Comparison of ENCODE assay signal across 39 cellular contexts in genomic region chr17:7146115-7146514, GRCh38. TPM values are rescaled to one million over a fixed set of nuclear protein-coding genes. Genes with fewer than 3 reads are reported as not detected.
DNase-seq lines count a peak whose midpoint lies in the region; ATAC-seq, FAIRE-seq and TF ChIP-seq lines count a peak whose summit lies in the region.
"Had no signal": no experiment of that assay in that cellular context is flagged by ENCODE, and none has a peak within 500 bp of the region (broad histone marks: within the 10 kb centered on the region; RNA-seq: fewer than 3 reads in every experiment).

No MANE protein-coding gene starts in this region.

- TF ChIP-seq POLR2A in body of pancreas (IDR thresholded peaks at IDR 0.05) (no peak), H54 (IDR thresholded peaks at IDR 0.05; ENCODE audit: low read depth, low read length) (no peak)

- WGBS in SK-N-SH (ENCODE audit: low lambda C conversion rate), result 25% methylated on average over 6 of the region's 6 CpGs
- 34 to 37% methylated on average over 6 of the region's 6 CpGs for WGBS in ectodermal cell, 2 experiments
- 47 to 56% methylated on average over 6 of the region's 6 CpGs for WGBS in body of pancreas, 2 donors

- no peaks in the 10 kb centered on the region for H4K20me1 ChIP-seq in SK-N-SH (ENCODE audit: insufficient read depth)

- FAIRE-seq in H54 (lab: Jason Lieb, UNC), result no peak
- FAIRE-seq: urothelium cell line had no signal

- TF ChIP-seq CTCF in SK-N-SH (IDR thresholded peaks at IDR 0.05), result no peak
- no peak for TF ChIP-seq CTCF in mesothelial cell of epicardium (IDR thresholded peaks at IDR 0.05; ENCODE audit: unreplicated experiment)
- no peak for TF ChIP-seq CTCF in type B pancreatic cell (conservative IDR thresholded peaks at IDR 0.05)
- no peak for TF ChIP-seq CTCF in body of pancreas (IDR thresholded peaks at IDR 0.05)

- no peak for TF ChIP-seq EP300 in SK-N-SH (IDR thresholded peaks at IDR 0.05; ENCODE audit: borderline replicate concordance in 1 of 2, low read depth in 1 of 2, low read length in 1 of 2)

- CTCF ChIA-PET in SK-N-SH (lab: Yijun Ruan, JAX), result interaction anchor here (0.6 to 17.9 kb wide), 5 partner anchors 10 to 150 kb away, joined by 3 to 502 read pairs (median 7); partner anchors contain the start of gene SLC16A11

- H3K27ac Mint-ChIP-seq in mesothelial cell of epicardium (peak overlapping the region; percentile 93), type B pancreatic cell (peak overlapping the region; percentile 67)
- H3K27ac Mint-ChIP-seq: activated naive CD8-positive, alpha-beta T cell treated with anti-CD3 and anti-CD28 coated beads for 36 hours; activated T-cell treated with anti-CD3 and anti-CD28 coated beads, Interleukin-2, amount 50 U/mL, for 24 hours had no signal

- intact Hi-C loops in body of pancreas (cut with DNase I), result loop anchor here (10.0 kb wide), 1 partner anchor 59 kb away; no protein-coding TSS in a partner anchor

- DNase-seq in SK-N-SH (no peak), mesothelial cell of epicardium (ENCODE audit: low spot score in 2 of 2, unreplicated experiment in 2 of 2) (no peak), type B pancreatic cell (ENCODE audit: extremely low spot score, unreplicated experiment) (no peak), body of pancreas (no peak), H54 (ENCODE audit: insufficient read length, low spot score) (no peak)
- DNase-seq: activated CD4-positive, CD25-positive, alpha-beta regulatory T cell; activated effector memory CD4-positive, alpha-beta T cell treated with anti-CD3 and anti-CD28 coated beads, Interleukin-2, amount 50 U/mL, for 16 hours; activated naive CD8-positive, alpha-beta T cell treated with anti-CD3 and anti-CD28 coated beads for 36 hours; activated T-cell treated with anti-CD3 and anti-CD28 coated beads, Interleukin-2, amount 50 U/mL, for 24 hours; anterior cingulate cortex; Caco-2; colonic mucosa; DMS79; foreskin melanocyte; GOT3; heart right ventricle; NCI-H1105; NCI-H187 treated with DMSO at 0.1 percent for 48 hours; NCI-H2171 treated with DMSO at 0.1 percent for 48 hours; NCI-H510A treated with DMSO at 0.1 percent for 48 hours; OCI-M1; stimulated activated CD4-positive, alpha-beta T cell treated with anti-CD3 and anti-CD28 coated beads, Interleukin-1b, Interleukin-23, amount 100 ng/mL, for 48 hours; stimulated activated naive CD8-positive, alpha-beta T cell treated with anti-CD3 and anti-CD28 coated beads, Interleukin-15, Interleukin-2, amounts not matched to agents 100 U/mL and 50 U/mL, for 24 hours; testis had no signal

- H3K27ac ChIP-seq in SK-N-SH (ENCODE audit: low read depth in 2 of 2, low read length in 1 of 2) (no peak overlapping the region), ectodermal cell (ENCODE audit: insufficient read depth, low read depth, low read length, poor library complexity, severe bottlenecking) (peak overlapping the region; percentile 36), body of pancreas (no peak overlapping the region)
- H3K27ac ChIP-seq: 22Rv1, C4-2B, colonic mucosa, esophagus muscularis mucosa, heart right ventricle, parathyroid adenoma, right atrium auricular region, testis had no signal

- POLR2A ChIA-PET in SK-N-SH (lab: Yijun Ruan, JAX), result no interaction called here

- no peak for TF ChIP-seq RAD21 in SK-N-SH (IDR thresholded peaks at IDR 0.05; ENCODE audit: low read length)

- H3K4me1 ChIP-seq in SK-N-SH (ENCODE audit: control insufficient read depth in 1 of 2, insufficient read depth in 2 of 2, low read depth in 1 of 2, low read length in 1 of 2), result no peaks in the 10 kb centered on the region
- H3K4me1 ChIP-seq in ectodermal cell (ENCODE audit: control insufficient read depth, insufficient read depth, low read length), result peaks cover 16% of the 10 kb centered on the region
- H3K4me1 ChIP-seq in body of pancreas, result peaks cover 4% of the 10 kb centered on the region
- H3K4me1 ChIP-seq: esophagus muscularis mucosa, heart right ventricle, right atrium auricular region, testis had no signal

- H3K4me2 ChIP-seq in SK-N-SH, result no peak overlapping the region
- H3K4me2 ChIP-seq: smooth muscle cell had no signal

- H3K27me3 Mint-ChIP-seq in mesothelial cell of epicardium (ENCODE audit: low read depth) (no peaks in the 10 kb centered on the region), type B pancreatic cell (peaks cover 6% of the 10 kb centered on the region)
- H3K27me3 Mint-ChIP-seq: activated T-cell treated with anti-CD3 and anti-CD28 coated beads, Interleukin-2, amount 50 U/mL, for 24 hours had no signal

- H3K9me3 ChIP-seq in SK-N-SH (no peaks in the 10 kb centered on the region), ectodermal cell (ENCODE audit: control insufficient read depth, low read length) (no peaks in the 10 kb centered on the region), body of pancreas (no peaks in the 10 kb centered on the region)
- H3K9me3 ChIP-seq: Caco-2, colonic mucosa, esophagus muscularis mucosa, heart right ventricle, right atrium auricular region, testis had no signal

- H3K4me1 Mint-ChIP-seq in mesothelial cell of epicardium (peaks cover 38% of the 10 kb centered on the region), type B pancreatic cell (ENCODE audit: unreplicated experiment) (peaks cover 28% of the 10 kb centered on the region)
- H3K4me1 Mint-ChIP-seq: activated naive CD8-positive, alpha-beta T cell treated with anti-CD3 and anti-CD28 coated beads for 36 hours; nephron had no signal

- H3K4me3 ChIP-seq in SK-N-SH (ENCODE audit: low read depth in 2 of 2, low read length in 1 of 2) (no peak overlapping the region), ectodermal cell (ENCODE audit: insufficient read depth, low read depth, low read length) (no peak overlapping the region), body of pancreas (no peak overlapping the region)
- H3K4me3 ChIP-seq: colonic mucosa, esophagus muscularis mucosa, heart right ventricle, lung, right atrium auricular region, smooth muscle cell, testis had no signal

- no peaks in the 10 kb centered on the region for H3K9me2 ChIP-seq in SK-N-SH

- H3K4me3 Mint-ChIP-seq in mesothelial cell of epicardium (no peak overlapping the region), type B pancreatic cell (no peak overlapping the region)
- H3K4me3 Mint-ChIP-seq: activated naive CD8-positive, alpha-beta T cell treated with anti-CD3 and anti-CD28 coated beads for 36 hours; activated T-cell treated with anti-CD3 and anti-CD28 coated beads, Interleukin-2, amount 50 U/mL, for 24 hours; nephron had no signal

- H3K36me3 Mint-ChIP-seq in mesothelial cell of epicardium (no peaks in the 10 kb centered on the region), type B pancreatic cell (no peaks in the 10 kb centered on the region)
- H3K36me3 Mint-ChIP-seq: activated naive CD8-positive, alpha-beta T cell treated with anti-CD3 and anti-CD28 coated beads for 36 hours had no signal

- no peaks in the 10 kb centered on the region for H3F3A ChIP-seq in SK-N-SH (replicated peaks; ENCODE audit: insufficient read depth)

- H3K27me3 ChIP-seq in SK-N-SH (ENCODE audit: insufficient read depth), result peaks cover 77% of the 10 kb centered on the region
- no peaks in the 10 kb centered on the region for H3K27me3 ChIP-seq in ectodermal cell (ENCODE audit: control insufficient read depth, insufficient read depth, low read length, poor library complexity, severe bottlenecking)
- H3K27me3 ChIP-seq in body of pancreas, result no peaks in the 10 kb centered on the region
- H3K27me3 ChIP-seq: colonic mucosa, right atrium auricular region, testis had no signal

- no peak overlapping the region for H2AFZ ChIP-seq in SK-N-SH (ENCODE audit: low read depth)
- H2AFZ ChIP-seq: parathyroid adenoma had no signal

- no peaks in the 10 kb centered on the region for H3K79me2 ChIP-seq in SK-N-SH (ENCODE audit: insufficient read depth)
- H3K79me2 ChIP-seq: parathyroid adenoma had no signal

- peak; percentile 25; the same call in 1 of the 3 replicates for ATAC-seq in SK-N-SH treated with all-trans-retinoic acid at 6 μM for 48 hours
- ATAC-seq in body of pancreas, result no peak
- no peak for ATAC-seq in HG02885 (IDR thresholded peaks at IDR 0.05; ENCODE audit: poor library complexity, unreplicated experiment)
- ATAC-seq: heart right ventricle; stimulated activated naive CD8-positive, alpha-beta T cell treated with anti-CD3 and anti-CD28 coated beads, Interleukin-15, Interleukin-2, amounts not matched to agents 100 U/mL and 50 U/mL, for 24 hours had no signal

- no peaks in the 10 kb centered on the region for H3K36me3 ChIP-seq in SK-N-SH (replicated peaks in 1 of 2; ENCODE audit: control insufficient read depth in 1 of 2, insufficient read depth in 2 of 2, low read length in 1 of 2)
- H3K36me3 ChIP-seq in ectodermal cell (ENCODE audit: control insufficient read depth, insufficient read depth, low read length), result no peaks in the 10 kb centered on the region
- no peaks in the 10 kb centered on the region for H3K36me3 ChIP-seq in body of pancreas (replicated peaks in 1 of 2; ENCODE audit: insufficient read depth in 1 of 2, low read depth in 2 of 2)
- H3K36me3 ChIP-seq: colonic mucosa, esophagus muscularis mucosa, heart right ventricle, right atrium auricular region had no signal

- no peak overlapping the region for H3K9ac ChIP-seq in SK-N-SH
- H3K9ac ChIP-seq: parathyroid adenoma had no signal

- H3K9me3 Mint-ChIP-seq in mesothelial cell of epicardium, result no peaks in the 10 kb centered on the region
- H3K9me3 Mint-ChIP-seq in type B pancreatic cell, result no peaks in the 10 kb centered on the region
- H3K9me3 Mint-ChIP-seq: activated naive CD8-positive, alpha-beta T cell treated with anti-CD3 and anti-CD28 coated beads for 36 hours; activated T-cell treated with anti-CD3 and anti-CD28 coated beads, Interleukin-2, amount 50 U/mL, for 24 hours; nephron had no signal

TF ChIP-seq in SK-N-SH treated with all-trans-retinoic acid at 6 μM for 48 hours, 23 proteins besides CTCF, POLR2A, EP300 and RAD21 (continues in another document):
- no peak for TF ChIP-seq ESRRG (CRISPR knock-in tag; IDR thresholded peaks at IDR 0.05)

RNA-seq across cellular contexts. Expression of gene ASGR2, which starts 31.5 kb away (rescaled TPM):
- not detected in 2 replicates for polyA plus RNA-seq in SK-N-SH (2012; rRNA removed)
- not detected in 2 replicates for polyA plus RNA-seq in SK-N-SH (2012; cell fraction: cytosol; rRNA removed)
- not detected in 2 replicates for polyA plus RNA-seq in SK-N-SH (2012; cell fraction: nucleus; rRNA removed)
- not detected for polyA plus RNA-seq in ectodermal cell (2013, experiment 1 of 4)
- not detected for polyA plus RNA-seq in ectodermal cell (2013, experiment 2 of 4)
- 0.21 TPM for polyA plus RNA-seq in ectodermal cell (2013, experiment 3 of 4)
- polyA plus RNA-seq in ectodermal cell (2013, experiment 4 of 4), result 0.32 TPM
- total RNA-seq in mesothelial cell of epicardium (not detected in 3 replicates), type B pancreatic cell (ENCODE audit: low replicate concordance) (0.82 and 1.3 TPM in 2 replicates), body of pancreas (not detected)
- total RNA-seq: activated naive CD8-positive, alpha-beta T cell treated with anti-CD3 and anti-CD28 coated beads for 36 hours; HT1080; M059J; smooth muscle cell; T-helper 1 cell treated with Interleukin-12 subunit alpha and Interleukin-12 subunit beta and Interleukin-4 antibody, amounts not matched to agents 30 ng/mL and 1 ng/mL, for 36 hours had no signal

RNA-seq across cellular contexts. Expression of gene ASGR1, which starts 33.1 kb away (rescaled TPM):
- 2.0 and 2.1 TPM in 2 replicates for polyA plus RNA-seq in SK-N-SH (2012; rRNA removed)
- 0.46 and 0.73 TPM in 2 replicates for polyA plus RNA-seq in SK-N-SH (2012; cell fraction: cytosol; rRNA removed)
- polyA plus RNA-seq in SK-N-SH (2012; cell fraction: nucleus; rRNA removed), result 14.5 and 19.7 TPM in 2 replicates
- polyA plus RNA-seq in ectodermal cell (2013, experiment 1 of 4), result 12.2 TPM
- 9.3 TPM for polyA plus RNA-seq in ectodermal cell (2013, experiment 2 of 4)
- 13.7 TPM for polyA plus RNA-seq in ectodermal cell (2013, experiment 3 of 4)
- polyA plus RNA-seq in ectodermal cell (2013, experiment 4 of 4), result 15.0 TPM
- total RNA-seq in mesothelial cell of epicardium, result 15.9 to 19.7 TPM (median 16.5 TPM) in 3 replicates
- 7.5 and 9.7 TPM in 2 replicates for total RNA-seq in type B pancreatic cell (ENCODE audit: low replicate concordance)
- 1 to 10 TPM in 1 of 2 donors, not detected in 1; 4.6 TPM for total RNA-seq in body of pancreas
- total RNA-seq: M059J had no signal
